25 cellular contexts compared by ENCODE assay signal in genomic region chr10:133151528-133151927, GRCh38. TPM values are rescaled to one million over a fixed set of nuclear protein-coding genes. Genes with fewer than 3 reads are reported as not detected.
A peak's percentile ranks its signal among the peaks of the same experiment; 100 is the strongest.
DNase-seq lines count a peak whose midpoint lies in the region; ATAC-seq and TF ChIP-seq lines count a peak whose summit lies in the region.
"Had no signal": no experiment of that assay in that cellular context is flagged by ENCODE, and none has a peak within 500 bp of the region (broad histone marks: within the 10 kb centered on the region; RNA-seq: fewer than 3 reads in every experiment).

No MANE protein-coding gene starts in this region.

- no peak for TF ChIP-seq POLR2A in transverse colon (IDR thresholded peaks at IDR 0.05)

- TF ChIP-seq CTCF in GM23338 (conservative IDR thresholded peaks at IDR 0.05; ENCODE audit: low read depth in 2 of 2): no peak
- no peak for TF ChIP-seq CTCF in transverse colon (IDR thresholded peaks at IDR 0.05)

- H3K27ac Mint-ChIP-seq in GM23338: peak overlapping the region; percentile 96
- H3K27ac Mint-ChIP-seq: activated naive CD8-positive, alpha-beta T cell; CD4-positive, CD25-positive, alpha-beta regulatory T cell; stimulated activated effector memory CD8-positive, alpha-beta T cell treated with anti-CD3 and anti-CD28 coated beads, Interleukin-12 subunit alpha, Interleukin-12 subunit beta, amount 100 ng/mL, for 72 hours had no signal

- peak overlapping the region; percentile 15 for H3K4me3 Mint-ChIP-seq in GM23338
- H3K4me3 Mint-ChIP-seq: activated naive CD8-positive, alpha-beta T cell; CD4-positive, CD25-positive, alpha-beta regulatory T cell; stimulated activated effector memory CD8-positive, alpha-beta T cell treated with anti-CD3 and anti-CD28 coated beads, Interleukin-12 subunit alpha, Interleukin-12 subunit beta, amount 100 ng/mL, for 72 hours had no signal

- H3K27ac ChIP-seq in GM23338 (ENCODE audit: low read depth) (peak overlapping the region; percentile 94), transverse colon (no peak overlapping the region)
- H3K27ac ChIP-seq: prostate gland, uterus had no signal

- H3K4me1 Mint-ChIP-seq in GM23338: peaks cover 32% of the 10 kb centered on the region
- H3K4me1 Mint-ChIP-seq: CD4-positive, CD25-positive, alpha-beta regulatory T cell; stimulated activated effector memory CD8-positive, alpha-beta T cell treated with anti-CD3 and anti-CD28 coated beads, Interleukin-12 subunit alpha, Interleukin-12 subunit beta, amount 100 ng/mL, for 72 hours had no signal

- peaks cover 37% of the 10 kb centered on the region for H3K36me3 Mint-ChIP-seq in GM23338 (ENCODE audit: low read depth)
- H3K36me3 Mint-ChIP-seq: activated naive CD8-positive, alpha-beta T cell; CD4-positive, CD25-positive, alpha-beta regulatory T cell; stimulated activated effector memory CD8-positive, alpha-beta T cell treated with anti-CD3 and anti-CD28 coated beads, Interleukin-12 subunit alpha, Interleukin-12 subunit beta, amount 100 ng/mL, for 72 hours had no signal

- H4K20me1 ChIP-seq in GM23338 (replicated peaks; ENCODE audit: insufficient read depth): no peaks in the 10 kb centered on the region

- H3K9ac ChIP-seq in iPS-15b (ENCODE audit: low read depth, low read length): peak overlapping the region; percentile 27

- in situ Hi-C loops in transverse colon (cut with MboI; ENCODE audit: low pct_ligation_motif_present in 1 of 4, low pct_unique_long_range_greater_than_20kb in 1 of 4, low sequenced_read_pairs in 3 of 4): no loop called here

- H2AFZ ChIP-seq in GM23338: no peak overlapping the region
- H2AFZ ChIP-seq in neuron (ENCODE audit: low read depth, low read length): no peak overlapping the region

- peaks cover 17% of the 10 kb centered on the region for H3K4me1 ChIP-seq in GM23338 (ENCODE audit: insufficient read depth)
- H3K4me1 ChIP-seq in iPS-15b (ENCODE audit: control insufficient read depth, insufficient read depth, low read length): peaks cover 10% of the 10 kb centered on the region
- peaks cover 12% of the 10 kb centered on the region for H3K4me1 ChIP-seq in neuron (ENCODE audit: insufficient read depth, low read length)
- no peaks in the 10 kb centered on the region for H3K4me1 ChIP-seq in transverse colon
- H3K4me1 ChIP-seq: prostate gland, uterus had no signal

- H3K9me3 ChIP-seq in iPS-15b (ENCODE audit: control insufficient read depth, insufficient read depth, low read length) (no peaks in the 10 kb centered on the region), neuron (ENCODE audit: low read length) (no peaks in the 10 kb centered on the region), transverse colon (peaks cover 4 to 6% of the 10 kb centered on the region in 2 donors)
- H3K9me3 ChIP-seq: prostate gland, uterus had no signal

- peaks cover 46% of the 10 kb centered on the region for H3K9me3 Mint-ChIP-seq in GM23338

- WGBS in transverse colon (ENCODE audit: low coverage in 1 of 2), 2 donors: 48 to 54% methylated on average over 5 to 10 of the region's 10 CpGs

- H3K4me2 ChIP-seq in GM23338: peak overlapping the region; percentile 3; the same call in 1 of the 2 replicates

- peak; percentile 99 for ATAC-seq in GM23338
- no peak for ATAC-seq in HG03571 (IDR thresholded peaks at IDR 0.05; ENCODE audit: unreplicated experiment)
- ATAC-seq: esophagus mucosa; left lobe of liver; PC-3; stimulated activated effector memory CD8-positive, alpha-beta T cell treated with anti-CD3 and anti-CD28 coated beads, Interleukin-12 subunit alpha, Interleukin-12 subunit beta, amount 100 ng/mL, for 72 hours had no signal

- H3K9me2 ChIP-seq in GM23338 (ENCODE audit: insufficient read depth): 0 out of 2 replicates have a peak, but pooled peaks cover 3% of the 10 kb centered on the region

- no peak for TF ChIP-seq EP300 in transverse colon (IDR thresholded peaks at IDR 0.05; ENCODE audit: low read depth)

- H3F3A ChIP-seq in GM23338 (replicated peaks; ENCODE audit: low read depth): peaks cover 15% of the 10 kb centered on the region; the same call in 1 of the 2 replicates

- peaks cover 6% of the 10 kb centered on the region for H3K27me3 Mint-ChIP-seq in GM23338 (ENCODE audit: insufficient read depth, low read depth, poor library complexity)

- H3K4me3 ChIP-seq in GM23338 (peak overlapping the region; percentile 12; the same call in 1 of the 2 replicates), iPS-15b (ENCODE audit: low read depth, low read length) (no peak overlapping the region), neuron (ENCODE audit: low read length) (peak overlapping the region; percentile 3), transverse colon (no peak overlapping the region)
- H3K4me3 ChIP-seq: prostate gland, uterus had no signal

- intact Hi-C loops in transverse colon (cut with DNase I; ENCODE audit: low total_unique reads): no loop called here

- H3K36me3 ChIP-seq in GM23338 (ENCODE audit: insufficient read depth) (0 out of 2 replicates have a peak, but pooled peaks cover 5% of the 10 kb centered on the region), iPS-15b (ENCODE audit: control insufficient read depth, insufficient read depth, low read length) (no peaks in the 10 kb centered on the region), neuron (ENCODE audit: insufficient read depth, low read length) (no peaks in the 10 kb centered on the region), transverse colon (no peaks in the 10 kb centered on the region)
- H3K36me3 ChIP-seq: prostate gland, uterus had no signal

- H3K79me2 ChIP-seq in GM23338 (replicated peaks; ENCODE audit: insufficient read depth): no peaks in the 10 kb centered on the region

- DNase-seq in GM23338 (ENCODE audit: low spot score): peak; percentile 94
- DNase-seq in astrocyte of the hippocampus (ENCODE audit: low read depth, low spot score): peak; percentile 72
- DNase-seq in T-helper 1 cell: no peak
- no peak for DNase-seq in transverse colon
- no peak for DNase-seq in NCI-H1436 (lab: John Stamatoyannopoulos, UW)
- DNase-seq: activated CD4-positive, alpha-beta T cell treated with anti-CD3 and anti-CD28 coated beads for 4 hours; CD4-positive, CD25-positive, alpha-beta regulatory T cell; effector CD8-positive, alpha-beta T cell; GF-D8; hypothalamus; KG1; NCI-H1694; NCI-H2171 treated with DMSO at 0.1 percent for 48 hours; NCI-H82; PC-3; stimulated activated CD4-positive, alpha-beta T cell treated with anti-CD3 and anti-CD28 coated beads, Interleukin-2, amount 100 ng/mL, for 24 hours; uterus had no signal

- H3K27me3 ChIP-seq in GM23338 (ENCODE audit: insufficient read depth) (no peaks in the 10 kb centered on the region), iPS-15b (ENCODE audit: control insufficient read depth, insufficient read depth, low read length) (no peaks in the 10 kb centered on the region), neuron (ENCODE audit: insufficient read depth, low read length) (no peaks in the 10 kb centered on the region), transverse colon (peaks cover 43% of the 10 kb centered on the region)
- H3K27me3 ChIP-seq: uterus had no signal

TF ChIP-seq in GM23338, 12 proteins besides CTCF, POLR2A, EP300 and RAD21 (continues in another document):
- TF ChIP-seq, protein P1, sequence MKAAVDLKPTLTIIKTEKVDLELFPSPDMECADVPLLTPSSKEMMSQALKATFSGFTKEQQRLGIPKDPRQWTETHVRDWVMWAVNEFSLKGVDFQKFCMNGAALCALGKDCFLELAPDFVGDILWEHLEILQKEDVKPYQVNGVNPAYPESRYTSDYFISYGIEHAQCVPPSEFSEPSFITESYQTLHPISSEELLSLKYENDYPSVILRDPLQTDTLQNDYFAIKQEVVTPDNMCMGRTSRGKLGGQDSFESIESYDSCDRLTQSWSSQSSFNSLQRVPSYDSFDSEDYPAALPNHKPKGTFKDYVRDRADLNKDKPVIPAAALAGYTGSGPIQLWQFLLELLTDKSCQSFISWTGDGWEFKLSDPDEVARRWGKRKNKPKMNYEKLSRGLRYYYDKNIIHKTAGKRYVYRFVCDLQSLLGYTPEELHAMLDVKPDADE (IDR thresholded peaks at IDR 0.05): no peak
- no peak for TF ChIP-seq STAT1 (IDR thresholded peaks at IDR 0.05; ENCODE audit: unreplicated experiment)
- no peak for TF ChIP-seq ZNF114 (CRISPR knock-in tag; IDR thresholded peaks at IDR 0.05)
- TF ChIP-seq CREB1 (CRISPR knock-in tag; IDR thresholded peaks at IDR 0.05; ENCODE audit: low read depth): 0 out of 2 replicates have a peak, but pooled peaks have one; percentile 28
- TF ChIP-seq ZNF331 (CRISPR knock-in tag; IDR thresholded peaks at IDR 0.05; ENCODE audit: low read depth): no peak
- peak; percentile 55 for TF ChIP-seq POLR2AphosphoS5 (IDR thresholded peaks at IDR 0.05; ENCODE audit: low read depth)

RNA-seq across cellular contexts. Expression of gene KNDC1, which starts 8.5 kb away (rescaled TPM):
- 8.2 and 16.0 TPM in 2 replicates for total RNA-seq in GM23338 (2014; rRNA removed; shearing (Covaris generic))
- polyA plus RNA-seq in GM23338 (2016; fragmentation: Nextera tagmentation; extraction: Ambion mirVana): 1.8 and 1.9 TPM in 2 replicates
- total RNA-seq in transverse colon: 1 to 10 TPM in 1 of 4 donors, under 1 TPM in 1, not detected in 2; 0.14 to 1.2 TPM
- total RNA-seq: PC-3 had no signal
- polyA plus RNA-seq: CD4-positive, CD25-positive, alpha-beta regulatory T cell had no signal

Comparison
In these comparisons a context has a peak if more than half of its experiments do, and no peak if none do; other contexts are left out.
1. DNase-seq: peak in GM23338 (single experiment) and astrocyte of the hippocampus (single experiment); none in T-helper 1 cell (0 of 5), transverse colon (single experiment) and NCI-H1436 (single experiment).
2. H3K4me3 ChIP-seq: peak in GM23338 (single experiment) and neuron (single experiment); none in iPS-15b (single experiment) and transverse colon (0 of 4).